In genomic region chr3:44032487-44032886, GRCh38 we compare ENCODE assay signal across 1 cellular context.
TF ChIP-seq lines count a peak whose summit lies in the region.

No MANE protein-coding gene starts in this region.

TF ChIP-seq in GM23338, 12 proteins besides CTCF, POLR2A, EP300 and RAD21 (continued from another document):
- TF ChIP-seq, protein P1, sequence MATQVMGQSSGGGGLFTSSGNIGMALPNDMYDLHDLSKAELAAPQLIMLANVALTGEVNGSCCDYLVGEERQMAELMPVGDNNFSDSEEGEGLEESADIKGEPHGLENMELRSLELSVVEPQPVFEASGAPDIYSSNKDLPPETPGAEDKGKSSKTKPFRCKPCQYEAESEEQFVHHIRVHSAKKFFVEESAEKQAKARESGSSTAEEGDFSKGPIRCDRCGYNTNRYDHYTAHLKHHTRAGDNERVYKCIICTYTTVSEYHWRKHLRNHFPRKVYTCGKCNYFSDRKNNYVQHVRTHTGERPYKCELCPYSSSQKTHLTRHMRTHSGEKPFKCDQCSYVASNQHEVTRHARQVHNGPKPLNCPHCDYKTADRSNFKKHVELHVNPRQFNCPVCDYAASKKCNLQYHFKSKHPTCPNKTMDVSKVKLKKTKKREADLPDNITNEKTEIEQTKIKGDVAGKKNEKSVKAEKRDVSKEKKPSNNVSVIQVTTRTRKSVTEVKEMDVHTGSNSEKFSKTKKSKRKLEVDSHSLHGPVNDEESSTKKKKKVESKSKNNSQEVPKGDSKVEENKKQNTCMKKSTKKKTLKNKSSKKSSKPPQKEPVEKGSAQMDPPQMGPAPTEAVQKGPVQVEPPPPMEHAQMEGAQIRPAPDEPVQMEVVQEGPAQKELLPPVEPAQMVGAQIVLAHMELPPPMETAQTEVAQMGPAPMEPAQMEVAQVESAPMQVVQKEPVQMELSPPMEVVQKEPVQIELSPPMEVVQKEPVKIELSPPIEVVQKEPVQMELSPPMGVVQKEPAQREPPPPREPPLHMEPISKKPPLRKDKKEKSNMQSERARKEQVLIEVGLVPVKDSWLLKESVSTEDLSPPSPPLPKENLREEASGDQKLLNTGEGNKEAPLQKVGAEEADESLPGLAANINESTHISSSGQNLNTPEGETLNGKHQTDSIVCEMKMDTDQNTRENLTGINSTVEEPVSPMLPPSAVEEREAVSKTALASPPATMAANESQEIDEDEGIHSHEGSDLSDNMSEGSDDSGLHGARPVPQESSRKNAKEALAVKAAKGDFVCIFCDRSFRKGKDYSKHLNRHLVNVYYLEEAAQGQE (IDR thresholded peaks at IDR 0.05; ENCODE audit: unreplicated experiment) = no peak
- TF ChIP-seq ETS1 (IDR thresholded peaks at IDR 0.05) = no peak
- TF ChIP-seq CREB1 (CRISPR knock-in tag; IDR thresholded peaks at IDR 0.05; ENCODE audit: low read depth) = no peak
- no peak for TF ChIP-seq ZNF331 (CRISPR knock-in tag; IDR thresholded peaks at IDR 0.05; ENCODE audit: low read depth)
- TF ChIP-seq POLR2AphosphoS5 (IDR thresholded peaks at IDR 0.05; ENCODE audit: low read depth) = no peak
- TF ChIP-seq EZH2 (IDR thresholded peaks at IDR 0.05; ENCODE audit: low read depth, unreplicated experiment) = no peak
- no peak for TF ChIP-seq STAT1 (IDR thresholded peaks at IDR 0.05; ENCODE audit: unreplicated experiment)
